22 cellular contexts compared by ENCODE assay signal in genomic region chr4:57435300-57435699, GRCh38.
"Had no signal": no experiment of that assay in that cellular context is flagged by ENCODE, and none has a peak within 500 bp of the region (broad histone marks: within the 10 kb centered on the region; RNA-seq: fewer than 3 reads in every experiment).

No MANE protein-coding gene starts in this region.

- H3K27ac ChIP-seq: colonic mucosa, coronary artery, dorsolateral prefrontal cortex, epithelial cell of prostate, esophagus muscularis mucosa, esophagus squamous epithelium, foreskin keratinocyte, gastrocnemius medialis, gastroesophageal sphincter, heart left ventricle, heart right ventricle had no signal

- H3K27me3 ChIP-seq: colonic mucosa, esophagus muscularis mucosa, esophagus squamous epithelium, foreskin keratinocyte, gastrocnemius medialis, gastroesophageal sphincter had no signal

- H3K36me3 ChIP-seq: colonic mucosa, esophagus muscularis mucosa, esophagus squamous epithelium, gastrocnemius medialis, gastroesophageal sphincter, heart left ventricle, heart right ventricle had no signal

- H3K9me3 ChIP-seq: colonic mucosa, esophagus muscularis mucosa, esophagus squamous epithelium, gastrocnemius medialis, gastroesophageal sphincter, heart left ventricle, heart right ventricle had no signal

- DNase-seq: colonic mucosa; cortex of kidney; dermis blood vessel endothelial cell; dorsolateral prefrontal cortex; effector CD4-positive, alpha-beta T cell; effector CD8-positive, alpha-beta T cell; effector memory CD4-positive, alpha-beta T cell; effector memory CD8-positive, alpha-beta T cell; endodermal cell; erythroblast; esophagus squamous epithelium; foreskin fibroblast; foreskin keratinocyte; gastrocnemius medialis; glutamatergic neuron; head of caudate nucleus; heart left ventricle; heart right ventricle had no signal

- H3K4me3 ChIP-seq: colonic mucosa, coronary artery, dorsolateral prefrontal cortex, esophagus muscularis mucosa, esophagus squamous epithelium, gastrocnemius medialis, gastroesophageal sphincter, heart left ventricle, heart right ventricle had no signal
